In genomic region chr11:44564198-44564597, GRCh38 we compare ENCODE assay signal across 8 cellular contexts. TPM values are rescaled to one million over a fixed set of nuclear protein-coding genes. Genes with fewer than 3 reads are reported as not detected.
DNase-seq lines count a peak whose midpoint lies in the region; ATAC-seq lines count a peak whose summit lies in the region.

No MANE protein-coding gene starts in this region.

- H3K79me1 ChIP-seq in trophoblast cell (ENCODE audit: low read length), result peaks cover 4% of the 10 kb centered on the region

- peaks cover 6 to 16% of the 10 kb centered on the region in 2 experiments for H3K4me1 ChIP-seq in trophoblast cell (ENCODE audit: control insufficient read depth in 1 of 2, insufficient read depth in 2 of 2, low read length in 2 of 2)

- no peak overlapping the region for H3K4ac ChIP-seq in trophoblast cell (ENCODE audit: low read depth, low read length)

- H3K27me3 ChIP-seq in trophoblast cell (ENCODE audit: insufficient read depth, low read length), result peaks cover 6% of the 10 kb centered on the region

- no peak overlapping the region for H3K9ac ChIP-seq in trophoblast cell (ENCODE audit: low read length)

- ATAC-seq in HG03095 (IDR thresholded peaks at IDR 0.05; ENCODE audit: unreplicated experiment) (no peak), GM21360 (IDR thresholded peaks at IDR 0.05; ENCODE audit: unreplicated experiment) (no peak)

- H3K27ac ChIP-seq in trophoblast cell (ENCODE audit: low read depth, low read length), result no peak overlapping the region

- no CpG with 5 or more reads among the region's 8 CpGs for WGBS in trophoblast cell (ENCODE audit: extremely low coverage, insufficient coverage, insufficient read length)

- no peak overlapping the region for H4K12ac ChIP-seq in trophoblast cell (ENCODE audit: low read depth, low read length)

- H2BK12ac ChIP-seq in trophoblast cell (ENCODE audit: low read length), result no peak overlapping the region

- H4K8ac ChIP-seq in trophoblast cell (ENCODE audit: low read depth, low read length), result no peak overlapping the region

- peaks cover 4% of the 10 kb centered on the region for H3K9me3 ChIP-seq in trophoblast cell (ENCODE audit: insufficient read depth, low read depth, low read length)

- H2AK5ac ChIP-seq in trophoblast cell (ENCODE audit: low read length), result no peak overlapping the region

- in situ Hi-C loops in G401 (cut with HindIII; ENCODE audit: low sequenced_read_pairs), result no loop called here

- H2BK5ac ChIP-seq in trophoblast cell (ENCODE audit: low read depth, low read length, poor library complexity), result no peak overlapping the region

- peak overlapping the region; percentile 88 for H3K4me2 ChIP-seq in trophoblast cell (ENCODE audit: low read length)

- H3K36me3 ChIP-seq in trophoblast cell (ENCODE audit: control insufficient read depth in 1 of 2, insufficient read depth in 2 of 2, low read length in 2 of 2), result no peaks in the 10 kb centered on the region

- H3K23ac ChIP-seq in trophoblast cell (ENCODE audit: low read length), result no peak overlapping the region

- peak overlapping the region; percentile 16 for H4K91ac ChIP-seq in trophoblast cell (ENCODE audit: low read depth, low read length)

- no peak overlapping the region for H3K14ac ChIP-seq in trophoblast cell (ENCODE audit: low read length)

- H3K18ac ChIP-seq in trophoblast cell (ENCODE audit: low read length), result no peak overlapping the region

- H2AFZ ChIP-seq in trophoblast cell (ENCODE audit: insufficient read depth, low read length, poor library complexity), result no peak overlapping the region

- H2BK120ac ChIP-seq in trophoblast cell (ENCODE audit: insufficient read depth, low read length, poor library complexity), result no peak overlapping the region

- peak; percentile 92 for DNase-seq in DMS79 (lab: John Stamatoyannopoulos, UW)
- DNase-seq in NCI-H226, result peak; percentile 29
- DNase-seq in dermis blood vessel endothelial cell, result peak; percentile 19
- DNase-seq in trophoblast cell, result no peak
- no peak for DNase-seq in G401 (ENCODE audit: low spot score)
- no peak for DNase-seq in stimulated activated CD4-positive, alpha-beta T cell treated with anti-CD3 and anti-CD28 coated beads, Interleukin-2, amount 100 ng/mL, for 48 hours

- H3K4me3 ChIP-seq in trophoblast cell (ENCODE audit: low read depth, low read length), result no peak overlapping the region

- no peaks in the 10 kb centered on the region for H3K79me2 ChIP-seq in trophoblast cell (ENCODE audit: control insufficient read depth, insufficient read depth, low read length, poor library complexity)

RNA-seq across cellular contexts. Expression of gene CD82, which starts 1.3 kb away (rescaled TPM):
- total RNA-seq in dermis blood vessel endothelial cell, result 8.5 and 14.1 TPM in 2 replicates
- polyA plus RNA-seq in trophoblast cell (2013), result 0.61 and 1.0 TPM in 2 replicates
- total RNA-seq in G401 (2014; rRNA removed; shearing (Covaris generic)), result 16.1 and 18.7 TPM in 2 replicates

Comparison
In these comparisons a context has a peak if more than half of its experiments do, and no peak if none do; other contexts are left out.
1. DNase-seq: peak in DMS79 (single experiment), NCI-H226 (single experiment) and dermis blood vessel endothelial cell (single experiment); none in trophoblast cell (0 of 2), G401 (single experiment) and stimulated activated CD4-positive, alpha-beta T cell treated with anti-CD3 and anti-CD28 coated beads, Interleukin-2, amount 100 ng/mL, for 48 hours (0 of 2).